25 cellular contexts compared by ENCODE assay signal in the genomic region with DNA sequence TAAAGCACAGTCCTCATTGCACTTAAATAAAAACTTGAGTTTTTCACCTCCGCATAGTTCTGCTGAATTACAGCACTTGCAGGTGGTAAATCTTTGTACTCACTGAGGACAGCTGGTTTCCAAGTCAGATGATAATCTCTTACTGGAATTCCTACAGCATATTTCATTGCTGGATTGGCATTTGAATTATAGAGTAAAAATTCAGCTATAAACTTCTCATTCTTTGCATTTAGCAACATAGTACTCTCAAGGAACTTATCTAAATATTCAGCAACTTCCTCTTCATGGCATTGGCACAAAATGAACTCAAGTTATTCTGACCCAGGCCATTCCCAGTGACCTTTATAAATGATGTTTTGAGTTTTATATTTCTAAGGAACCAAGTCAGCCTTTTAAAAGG.
"Had no signal": no experiment of that assay in that cellular context is flagged by ENCODE, and none has a peak within 500 bp of the region (broad histone marks: within the 10 kb centered on the region; RNA-seq: fewer than 3 reads in every experiment).

No MANE protein-coding gene starts in this region.

- H3K27me3 Mint-ChIP-seq: activated T-cell treated with anti-CD3 and anti-CD28 coated beads, Interleukin-2, amount 50 U/mL, for 24 hours; activated T-helper 17 cell treated with anti-CD3 and anti-CD28 coated beads, Interleukin-2, amount 50 U/mL, for 72 hours; central memory CD8-positive, alpha-beta T cell; T-cell had no signal

- H3K4me1 ChIP-seq: adrenal gland, ascending aorta, parathyroid adenoma, thyroid gland had no signal

- H3K4me3 Mint-ChIP-seq: activated CD8-positive, alpha-beta T cell treated with anti-CD3 and anti-CD28 coated beads, Interleukin-2, amount 10 ng/mL, durations not matched to agents 7 days and 5 days; activated T-cell treated with anti-CD3 and anti-CD28 coated beads, Interleukin-2, amount 50 U/mL, for 24 hours; activated T-helper 17 cell treated with anti-CD3 and anti-CD28 coated beads, Interleukin-2, amount 50 U/mL, for 72 hours; central memory CD8-positive, alpha-beta T cell; endodermal cell; nephron progenitor cell; T-cell; T-helper 2 cell treated with Interferon-gamma antibody and Interleukin-4, amounts not matched to agents 5 μg/mL and 100 μg/mL, for 36 hours had no signal

- H2AFZ ChIP-seq: parathyroid adenoma had no signal

- H3K9me3 Mint-ChIP-seq: activated T-helper 17 cell treated with anti-CD3 and anti-CD28 coated beads, Interleukin-2, amount 50 U/mL, for 72 hours; central memory CD8-positive, alpha-beta T cell; endodermal cell had no signal

- ATAC-seq: activated CD8-positive, alpha-beta T cell treated with anti-CD3 and anti-CD28 coated beads, Interleukin-2, amount 10 ng/mL, durations not matched to agents 7 days and 5 days; activated naive CD4-positive, alpha-beta T cell treated with anti-CD3 and anti-CD28 coated beads, Interleukin-2, amount 50 U/mL, for 72 hours; activated T-helper 17 cell treated with anti-CD3 and anti-CD28 coated beads, Interleukin-2, amount 50 U/mL, for 72 hours; left ventricle myocardium superior; right cardiac atrium; stimulated activated naive CD8-positive, alpha-beta T cell treated with anti-CD3 and anti-CD28 coated beads, Interleukin-15, Interleukin-2, amounts not matched to agents 100 U/mL and 50 U/mL, for 24 hours; T-cell had no signal

- DNase-seq: activated CD4-positive, alpha-beta T cell treated with anti-CD3 and anti-CD28 coated beads for 1 hour; activated CD4-positive, alpha-beta T cell treated with anti-CD3 and anti-CD28 coated beads, Interleukin-2, amount 50 U/mL, for 1 hour; activated CD8-positive, alpha-beta T cell treated with anti-CD3 and anti-CD28 coated beads, Interleukin-2, amount 10 ng/mL, durations not matched to agents 7 days and 5 days; activated T-cell treated with anti-CD3 and anti-CD28 coated beads, Interleukin-2, amount 50 U/mL, for 24 hours; adrenal gland; endodermal cell; hippocampal formation; left ventricle myocardium superior; nephron progenitor cell; right cardiac atrium; stimulated activated CD4-positive, alpha-beta T cell treated with anti-CD3 and anti-CD28 coated beads, Interleukin-12 subunit alpha, Interleukin-12 subunit beta, amount 100 ng/mL, for 4 hours; stimulated activated CD4-positive, alpha-beta T cell treated with anti-CD3 and anti-CD28 coated beads, Interleukin-4, amount 100 ng/mL, for 4 hours; stimulated activated naive CD8-positive, alpha-beta T cell treated with anti-CD3 and anti-CD28 coated beads, Interleukin-15, Interleukin-2, amounts not matched to agents 100 U/mL and 50 U/mL, for 24 hours; T-cell; thyroid gland had no signal

- H3K9me3 ChIP-seq: ascending aorta, thyroid gland had no signal

- H3K79me2 ChIP-seq: parathyroid adenoma had no signal

- H3K27me3 ChIP-seq: adrenal gland, ascending aorta, thyroid gland had no signal

- H3K27ac Mint-ChIP-seq: activated CD8-positive, alpha-beta T cell treated with anti-CD3 and anti-CD28 coated beads, Interleukin-2, amount 10 ng/mL, durations not matched to agents 7 days and 5 days; activated naive CD4-positive, alpha-beta T cell treated with anti-CD3 and anti-CD28 coated beads, Interleukin-2, amount 50 U/mL, for 72 hours; activated T-cell treated with anti-CD3 and anti-CD28 coated beads, Interleukin-2, amount 50 U/mL, for 24 hours; activated T-helper 17 cell treated with anti-CD3 and anti-CD28 coated beads, Interleukin-2, amount 50 U/mL, for 72 hours; endodermal cell; nephron progenitor cell; T-cell; T-helper 2 cell treated with Interferon-gamma antibody and Interleukin-4, amounts not matched to agents 5 μg/mL and 100 μg/mL, for 36 hours had no signal

- H3K27ac ChIP-seq: adrenal gland, ascending aorta, coronary artery, epithelial cell of prostate, parathyroid adenoma, thyroid gland had no signal

- H3K4me1 Mint-ChIP-seq: central memory CD8-positive, alpha-beta T cell; T-cell had no signal

- FAIRE-seq: frontal cortex, TTC549 had no signal

- H3K9ac ChIP-seq: parathyroid adenoma had no signal

- H3K4me3 ChIP-seq: adrenal gland, ascending aorta, coronary artery, thyroid gland had no signal
